Comparison of ENCODE assay signal across 21 cellular contexts in genomic region chr17:40671282-40671681, GRCh38. TPM values are rescaled to one million over a fixed set of nuclear protein-coding genes. Genes with fewer than 3 reads are reported as not detected.
"Had no signal": no experiment of that assay in that cellular context is flagged by ENCODE, and none has a peak within 500 bp of the region (broad histone marks: within the 10 kb centered on the region; RNA-seq: fewer than 3 reads in every experiment).

No MANE protein-coding gene starts in this region.

- H3K79me2 ChIP-seq: hepatocyte had no signal

- H3K4me2 ChIP-seq: hepatocyte had no signal

- H3K4me1 ChIP-seq: colonic mucosa, left lung, psoas muscle, testis, upper lobe of right lung had no signal

- H3K36me3 Mint-ChIP-seq: memory B cell, natural killer cell, T-cell had no signal

- H3K27ac ChIP-seq: colonic mucosa, hepatocyte, left lung, psoas muscle, spleen, testis, upper lobe of right lung had no signal

- H2AFZ ChIP-seq: hepatocyte had no signal

- H3K27ac Mint-ChIP-seq: memory B cell; natural killer cell; stimulated activated naive CD8-positive, alpha-beta T cell treated with anti-CD3 and anti-CD28 coated beads, Interleukin-15, amount 100 ng/mL, for 72 hours; T-cell had no signal

- ATAC-seq: left lung; mucosa of descending colon; natural killer cell; psoas muscle; sciatic nerve; stimulated activated naive CD8-positive, alpha-beta T cell treated with anti-CD3 and anti-CD28 coated beads, Interleukin-15, amount 100 ng/mL, for 72 hours; T-cell; upper lobe of right lung had no signal

- DNase-seq: activated CD4-positive, CD25-positive, alpha-beta regulatory T cell treated with anti-CD3 and anti-CD28 coated beads, Interleukin-2, amount 50 U/mL, for 72 hours; activated naive CD4-positive, alpha-beta T cell treated with anti-CD3 and anti-CD28 coated beads, Interleukin-2, amount 50 U/mL, for 16 hours; activated T-cell treated with anti-CD3 and anti-CD28 coated beads for 4 hours; colonic mucosa; islet precursor cell; left lung; mucosa of descending colon; natural killer cell; occipital lobe; psoas muscle; spleen; stimulated activated CD4-positive, alpha-beta T cell treated with anti-CD3 and anti-CD28 coated beads, Interleukin-1b, Interleukin-23, amount 100 ng/mL, for 48 hours; stimulated activated naive CD8-positive, alpha-beta T cell treated with anti-CD3 and anti-CD28 coated beads, Interleukin-15, amount 100 ng/mL, for 72 hours; T-cell; T-helper 9 cell; testis; upper lobe of right lung had no signal

- H3K9me3 ChIP-seq: colonic mucosa, left lung, mucosa of descending colon, spleen, testis, upper lobe of right lung had no signal

- H3K9me3 Mint-ChIP-seq: memory B cell; natural killer cell; stimulated activated naive CD8-positive, alpha-beta T cell treated with anti-CD3 and anti-CD28 coated beads, Interleukin-15, amount 100 ng/mL, for 72 hours; T-cell had no signal

- H3K4me1 Mint-ChIP-seq: memory B cell; natural killer cell; stimulated activated naive CD8-positive, alpha-beta T cell treated with anti-CD3 and anti-CD28 coated beads, Interleukin-15, amount 100 ng/mL, for 72 hours; T-cell had no signal

- H3K4me3 ChIP-seq: colonic mucosa, hepatocyte, left lung, mucosa of descending colon, psoas muscle, spleen, testis, upper lobe of right lung had no signal

- H3K4me3 Mint-ChIP-seq: memory B cell; natural killer cell; stimulated activated naive CD8-positive, alpha-beta T cell treated with anti-CD3 and anti-CD28 coated beads, Interleukin-15, amount 100 ng/mL, for 72 hours; T-cell had no signal

- H3K36me3 ChIP-seq: colonic mucosa, left lung, spleen, upper lobe of right lung had no signal

- H3K27me3 ChIP-seq: colonic mucosa, hepatocyte, testis, upper lobe of right lung had no signal

RNA-seq across cellular contexts. Expression of gene KRT222, which starts 6.3 kb away (rescaled TPM):
- total RNA-seq: cardiac septum, natural killer cell, T-cell had no signal

RNA-seq across cellular contexts. Expression of gene KRT24, which starts 32.3 kb away (rescaled TPM):
- total RNA-seq: cardiac septum, left lung, natural killer cell, occipital lobe, psoas muscle, spleen, T-cell, upper lobe of right lung had no signal
- polyA plus RNA-seq: psoas muscle had no signal
